ENCODE assay signal across 8 cellular contexts in the genomic region with DNA sequence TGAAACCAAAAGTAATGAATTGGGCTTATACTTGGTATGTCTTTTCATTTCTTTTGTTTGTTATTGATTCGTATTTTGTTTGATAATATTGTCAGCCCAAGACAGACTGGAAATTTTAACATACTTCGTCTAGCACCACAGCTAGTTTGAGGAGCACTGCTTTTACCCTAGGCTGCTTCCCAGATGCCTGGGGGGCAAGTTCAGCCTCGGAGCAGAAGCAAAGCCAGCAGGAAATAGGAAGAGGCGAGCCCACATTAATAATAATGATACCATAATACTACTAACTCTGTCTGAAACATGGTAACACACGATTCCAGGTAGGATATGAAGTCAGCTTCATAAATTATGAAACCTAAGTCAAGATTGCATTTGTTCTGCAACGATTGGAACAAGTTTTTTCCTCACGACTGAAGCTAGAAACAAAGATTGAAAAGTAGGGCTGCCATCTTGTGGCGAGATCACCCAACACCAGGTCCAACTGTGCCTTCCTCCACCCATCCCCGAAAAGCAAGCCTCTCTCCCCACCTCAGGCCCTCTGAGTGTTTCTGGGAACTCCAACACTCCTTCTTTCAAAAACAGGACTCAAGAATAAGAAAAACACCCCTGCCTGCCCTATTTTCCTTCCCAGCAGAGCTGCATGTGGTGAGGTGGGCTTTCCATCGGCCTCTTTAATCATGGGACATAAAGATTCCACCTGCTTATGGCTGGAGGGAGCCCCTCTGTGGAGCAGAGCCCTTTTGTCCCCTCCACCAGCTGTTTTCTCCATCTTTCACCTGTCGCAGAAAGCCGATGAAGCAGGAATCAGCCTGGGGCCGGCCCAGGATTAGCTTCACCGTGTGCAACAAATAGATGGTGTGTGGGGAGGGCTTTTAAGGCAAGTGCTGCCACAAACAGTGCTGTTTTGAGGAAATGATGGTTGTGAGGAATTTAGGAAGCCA.
DNase-seq lines count a peak whose midpoint lies in the region; ATAC-seq and TF ChIP-seq lines count a peak whose summit lies in the region.

No MANE protein-coding gene starts in this region.

- no peak overlapping the region for H2BK12ac ChIP-seq in neuronal stem cell (ENCODE audit: low read length)

- CTCF ChIA-PET in mammary epithelial cell (lab: Charles Lee; ENCODE audit: low non-redundant PET) = interaction anchor here (0.8 kb wide), 1 partner anchor 320 kb away, joined by 4 read pairs; no protein-coding TSS in a partner anchor

- no peak overlapping the region for H4K8ac ChIP-seq in neuronal stem cell (ENCODE audit: low read depth, low read length)

- no peak overlapping the region for H3K14ac ChIP-seq in neuronal stem cell (ENCODE audit: low read length)

- TF ChIP-seq CTCF in GM13976 (IDR thresholded peaks at IDR 0.05; ENCODE audit: borderline replicate concordance, control extremely low read depth, extremely low read depth, insufficient read depth, missing control alignments) (peak; percentile 15), mammary epithelial cell (conservative IDR thresholded peaks at IDR 0.05 in 1 of 2, IDR thresholded peaks at IDR 0.05 in 1 of 2; ENCODE audit: extremely low read depth in 1 of 2, insufficient read depth in 1 of 2, low read depth in 1 of 2, low read length in 2 of 2) (peak; percentile 38 to 59)

- H3K4me2 ChIP-seq in mammary epithelial cell (ENCODE audit: insufficient read depth, low read depth, low read length) = peak overlapping the region; percentile 62
- H3K4me2 ChIP-seq in neuronal stem cell (ENCODE audit: insufficient read depth, low read length, poor library complexity, severe bottlenecking) = no peak overlapping the region

- ATAC-seq in HG03095 (IDR thresholded peaks at IDR 0.05; ENCODE audit: unreplicated experiment) = no peak
- ATAC-seq in activated CD4-positive, CD25-positive, alpha-beta regulatory T cell treated with anti-CD3 and anti-CD28 coated beads, Interleukin-2, amount 50 U/mL, for 24 hours = no peak
- no peak for ATAC-seq in HG03565 (IDR thresholded peaks at IDR 0.05; ENCODE audit: unreplicated experiment)

- H3K18ac ChIP-seq in neuronal stem cell (ENCODE audit: low read length) = peak overlapping the region; percentile 6

- WGBS in mammary epithelial cell (ENCODE audit: low coverage, missing lambda C conversion rate) = 35% methylated on average over 13 of the region's 14 CpGs
- no CpG with 5 or more reads among the region's 14 CpGs for WGBS in neuronal stem cell (ENCODE audit: extremely low coverage in 2 of 2, insufficient read length in 2 of 2, insufficient replicate concordance in 1 of 2), 2 donors

- no peaks in the 10 kb centered on the region for H3K79me1 ChIP-seq in neuronal stem cell (ENCODE audit: low read depth, low read length)

- DNase-seq in GM13976 (ENCODE audit: low spot score) (no peak), NCI-H1092 (lab: John Stamatoyannopoulos, UW) (peak; percentile 58), mammary epithelial cell (no peak), neuronal stem cell (ENCODE audit: low spot score) (peak; percentile 35)
- no peak for DNase-seq in activated effector memory CD4-positive, alpha-beta T cell treated with anti-CD3 and anti-CD28 coated beads, Interleukin-2, amount 50 U/mL, for 16 hours

- intact Hi-C loops in mammary epithelial cell (cut with micrococcal nuclease) = loop anchor here (5.0 kb wide), 1 partner anchor 694 kb away; no protein-coding TSS in a partner anchor

- H3K36me3 ChIP-seq in mammary epithelial cell (ENCODE audit: insufficient read depth, low read length) (no peaks in the 10 kb centered on the region), neuronal stem cell (replicated peaks in 1 of 2; ENCODE audit: control insufficient read depth in 2 of 2, insufficient read depth in 2 of 2, low read length in 2 of 2) (no peaks in the 10 kb centered on the region)

- H4K91ac ChIP-seq in neuronal stem cell (ENCODE audit: low read depth, low read length, poor library complexity) = no peak overlapping the region

- peak overlapping the region in 2 of 3 experiments; percentile 8 to 20 for H3K4me3 ChIP-seq in mammary epithelial cell (replicated peaks in 1 of 3; ENCODE audit: insufficient read depth in 1 of 3, low read depth in 2 of 3, low read length in 3 of 3)
- H3K4me3 ChIP-seq in neuronal stem cell (ENCODE audit: low read length in 2 of 2) = no peak overlapping the region

- no peaks in the 10 kb centered on the region for H3K79me2 ChIP-seq in mammary epithelial cell (ENCODE audit: insufficient read depth, low read length)

- no peak overlapping the region for H3K27ac ChIP-seq in mammary epithelial cell (ENCODE audit: insufficient read depth, low read depth, low read length)
- no peak overlapping the region for H3K27ac ChIP-seq in neuronal stem cell (replicated peaks; ENCODE audit: low read length)

- H3K4me1 ChIP-seq in mammary epithelial cell (ENCODE audit: insufficient read depth, low read length) (no peaks in the 10 kb centered on the region), neuronal stem cell (ENCODE audit: control insufficient read depth in 2 of 2, insufficient read depth in 1 of 2, low read depth in 1 of 2, low read length in 2 of 2) (peaks cover 10 to 12% of the 10 kb centered on the region in 2 donors)

- no peak overlapping the region for H3K4ac ChIP-seq in neuronal stem cell (ENCODE audit: low read length)

- no peak overlapping the region for H2AK5ac ChIP-seq in neuronal stem cell (ENCODE audit: low read depth, low read length)

- no peak overlapping the region for H3K9ac ChIP-seq in mammary epithelial cell (ENCODE audit: insufficient read depth, low read length)
- no peak overlapping the region for H3K9ac ChIP-seq in neuronal stem cell (ENCODE audit: low read depth, low read length, poor library complexity)

- peak overlapping the region; percentile 41 for H2AFZ ChIP-seq in mammary epithelial cell (ENCODE audit: low read depth, low read length)
- H2AFZ ChIP-seq in neuronal stem cell (ENCODE audit: low read length) = peak overlapping the region; percentile 85

- H3K27me3 ChIP-seq in mammary epithelial cell (ENCODE audit: insufficient read depth, low read length) (peaks cover 3% of the 10 kb centered on the region), neuronal stem cell (ENCODE audit: control insufficient read depth in 3 of 3, insufficient read depth in 3 of 3, low read depth in 1 of 3, low read length in 3 of 3) (peaks cover 0 to 5% (median 0%) of the 10 kb centered on the region in 3 experiments)

- no TSS peak for BruUV-seq in mammary epithelial cell (replicated peaks; lab: Mats Ljungman, UMichigan)

- no peaks in the 10 kb centered on the region for H4K20me1 ChIP-seq in mammary epithelial cell (ENCODE audit: insufficient read depth, low read length)

- H3K9me3 ChIP-seq in mammary epithelial cell (replicated peaks; ENCODE audit: insufficient read depth, low read length) = no peaks in the 10 kb centered on the region
- H3K9me3 ChIP-seq in neuronal stem cell (replicated peaks in 1 of 2; ENCODE audit: control insufficient read depth in 2 of 2, insufficient read depth in 1 of 2, low read depth in 1 of 2, low read length in 2 of 2) = peaks cover 2% of the 10 kb centered on the region in 2 donors

- no peak overlapping the region for H2BK120ac ChIP-seq in neuronal stem cell (ENCODE audit: low read depth, low read length)

- H2BK5ac ChIP-seq in neuronal stem cell (ENCODE audit: low read length) = no peak overlapping the region

- dilution Hi-C loops in mammary epithelial cell (cut with HindIII; ENCODE audit: low sequenced_read_pairs) = no loop called here

- no peak overlapping the region for H2BK15ac ChIP-seq in neuronal stem cell (ENCODE audit: low read length)

- H3K23ac ChIP-seq in neuronal stem cell (ENCODE audit: low read depth, low read length, poor library complexity) = no peak overlapping the region

- in situ Hi-C loops in GM13976 (cut with MboI; ENCODE audit: low sequenced_read_pairs, unreplicated experiment) = no loop called here
- in situ Hi-C loops in mammary epithelial cell (cut with MboI; ENCODE audit: low sequenced_read_pairs in 2 of 2) = no loop called here

Comparison
In these comparisons a context has a peak if more than half of its experiments do, and no peak if none do; other contexts are left out.
1. DNase-seq: peak in NCI-H1092 (single experiment) and neuronal stem cell (single experiment); none in GM13976 (single experiment), mammary epithelial cell (single experiment) and activated effector memory CD4-positive, alpha-beta T cell treated with anti-CD3 and anti-CD28 coated beads, Interleukin-2, amount 50 U/mL, for 16 hours (single experiment).
2. H3K4me3 ChIP-seq: peak in mammary epithelial cell (2 of 3); none in neuronal stem cell (0 of 2).